In genomic region chr20:38926142-38926933, GRCh38 we compare ENCODE assay signal across 8 cellular contexts. TPM values are rescaled to one million over a fixed set of nuclear protein-coding genes. Genes with fewer than 3 reads are reported as not detected.
A peak's percentile ranks its signal among the peaks of the same experiment; 100 is the strongest.
DNase-seq lines count a peak whose midpoint lies in the region; ATAC-seq and TF ChIP-seq lines count a peak whose summit lies in the region.

Gene FAM83D, plus strand, starts transcription at chr20:38926417. Its CDS starts 26 bp downstream, at chr20:38926443.

- no peaks in the 10 kb centered on the region for H3K4me1 ChIP-seq in endodermal cell (ENCODE audit: control insufficient read depth, insufficient read depth, low read length)

- peak within 1 kb of the TSS; percentile 83 for H3K9ac ChIP-seq in endodermal cell (ENCODE audit: extremely low read depth, low read length, poor library complexity, severe bottlenecking)

- H3K27ac Mint-ChIP-seq in endodermal cell: peak within 1 kb of the TSS; percentile 61

- H3K4me1 Mint-ChIP-seq in endodermal cell: peaks cover 11% of the 10 kb centered on the region

- H3K27ac ChIP-seq in endodermal cell (ENCODE audit: low read depth, low read length): peak within 1 kb of the TSS; percentile 35

- H3K4me3 ChIP-seq in endodermal cell (ENCODE audit: low read length): peak within 1 kb of the TSS; percentile 84

- H3K27me3 ChIP-seq in endodermal cell (ENCODE audit: control insufficient read depth, insufficient read depth, low read length, poor library complexity, severe bottlenecking): no peaks in the 10 kb centered on the region

- ATAC-seq in GM21390 (IDR thresholded peaks at IDR 0.05; ENCODE audit: unreplicated experiment): peak; percentile 94

- peaks cover 2% of the 10 kb centered on the region for H3K36me3 ChIP-seq in endodermal cell (ENCODE audit: control insufficient read depth, insufficient read depth, low read length)

- DNase-seq in Caki2 (ENCODE audit: low read depth) (peak; percentile 100), HUDEP-2 (lab: John Stamatoyannopoulos, UW; ENCODE audit: unreplicated experiment in 76 of 76) (peak; percentile 35 to 99 (median 95)), NOMO-1 treated with dmso at 0.1 percent for 144 hours (lab: John Stamatoyannopoulos, UW; ENCODE audit: unreplicated experiment) (peak; percentile 98), endodermal cell (peak; percentile 99), mesenteric fat pad (ENCODE audit: low spot score) (peak; percentile 96)
- DNase-seq in activated CD8-positive, alpha-beta memory T cell treated with anti-CD3 and anti-CD28 coated beads for 4 hours (ENCODE audit: low read depth in 2 of 2): peak; percentile 80 to 84
- peak; percentile 80 for DNase-seq in stimulated activated CD8-positive, alpha-beta memory T cell treated with anti-CD3 and anti-CD28 coated beads, Interleukin-15, amount 100 ng/mL, for 1 hour (ENCODE audit: low read depth)

- H3K27me3 Mint-ChIP-seq in endodermal cell (ENCODE audit: insufficient read depth): no peaks in the 10 kb centered on the region

- H3K36me3 Mint-ChIP-seq in endodermal cell (ENCODE audit: low read depth): peaks cover 15% of the 10 kb centered on the region

- TF ChIP-seq CTCF in endodermal cell (conservative IDR thresholded peaks at IDR 0.05): peak; percentile 91

- H3K9me3 ChIP-seq in endodermal cell (ENCODE audit: control insufficient read depth, low read length): no peaks in the 10 kb centered on the region

- no peaks in the 10 kb centered on the region for H3K9me3 Mint-ChIP-seq in endodermal cell

- peak within 1 kb of the TSS; percentile 78 for H3K4me3 Mint-ChIP-seq in endodermal cell

- WGBS in endodermal cell (ENCODE audit: insufficient coverage in 1 of 2, insufficient read length in 1 of 2), 2 experiments: 1 to 2% methylated on average over 13 to 95 of the region's 95 CpGs

- in situ Hi-C loops in Caki2 (cut with HindIII; ENCODE audit: low pct_unique_long_range_greater_than_20kb, low sequenced_read_pairs): no loop called here

RNA-seq across cellular contexts. Expression of gene FAM83D, which starts in this region (rescaled TPM):
- total RNA-seq in Caki2 (2014; rRNA removed; shearing (Covaris generic); ENCODE audit: low replicate concordance): 40.9 and 41.6 TPM in 2 replicates
- total RNA-seq in endodermal cell (10 to 100 TPM; 34.8 to 39.9 TPM), mesenteric fat pad (0.71 TPM)
- 40.6 TPM for polyA plus RNA-seq in endodermal cell (2013, experiment 1 of 2)
- 37.0 TPM for polyA plus RNA-seq in endodermal cell (2013, experiment 2 of 2)

Comparison
In these comparisons a context has a peak if more than half of its experiments do, and no peak if none do; other contexts are left out.
1. Peak in every context shown above with its lines: DNase-seq, ATAC-seq, H3K4me3 ChIP-seq and H3K27ac ChIP-seq.
2. RNA of gene FAM83D (total RNA-seq): 40.9 to 41.6 TPM in Caki2 and 34.8 to 39.9 TPM in endodermal cell; 0.71 TPM in mesenteric fat pad (single experiment); every median in the first group is over 10 times any median in the second.
3. Peak in DNase-seq in mesenteric fat pad; RNA of the gene not detected or under 1 TPM.